Comparison of ENCODE assay signal across 24 cellular contexts in genomic region chr11:108137212-108137611, GRCh38. TPM values are rescaled to one million over a fixed set of nuclear protein-coding genes. Genes with fewer than 3 reads are reported as not detected.
A peak's percentile ranks its signal among the peaks of the same experiment; 100 is the strongest.
DNase-seq lines count a peak whose midpoint lies in the region; ATAC-seq and TF ChIP-seq lines count a peak whose summit lies in the region.
"Had no signal": no experiment of that assay in that cellular context is flagged by ENCODE, and none has a peak within 500 bp of the region (broad histone marks: within the 10 kb centered on the region; RNA-seq: fewer than 3 reads in every experiment).

No MANE protein-coding gene starts in this region.

- peaks cover 43% of the 10 kb centered on the region for H3K36me3 Mint-ChIP-seq in activated CD8-positive, alpha-beta memory T cell treated with anti-CD3 and anti-CD28 coated beads, Interleukin-2, amount 10 ng/mL, durations not matched to agents 7 days and 5 days
- peaks cover 54% of the 10 kb centered on the region for H3K36me3 Mint-ChIP-seq in activated T-helper 17 cell treated with anti-CD3 and anti-CD28 coated beads, Interleukin-2, amount 50 U/mL, for 72 hours (ENCODE audit: low read depth)

- no peak overlapping the region for H3K4me2 ChIP-seq in HCT116 (ENCODE audit: low read length)

- no peak overlapping the region for H3K27ac ChIP-seq in HCT116 (ENCODE audit: low read depth, low read length)
- H3K27ac ChIP-seq in gastrocnemius medialis, result peak overlapping the region in 3 of 4 donors; percentile 33 to 70 (median 67)
- H3K27ac ChIP-seq in colonic mucosa, result no peak overlapping the region
- H3K27ac ChIP-seq in SJCRH30, result no peak overlapping the region
- H3K27ac ChIP-seq: HL-60 had no signal

- TSS peak; percentile 22 for BruUV-seq in HCT116 (replicated peaks; lab: Mats Ljungman, UMichigan)

- no peaks in the 10 kb centered on the region for H3K9me3 ChIP-seq in HCT116 (ENCODE audit: control insufficient read depth in 1 of 2, insufficient read depth in 1 of 2, low read depth in 1 of 2, low read length in 2 of 2)
- H3K9me3 ChIP-seq in gastrocnemius medialis, result no peaks in the 10 kb centered on the region
- no peaks in the 10 kb centered on the region for H3K9me3 ChIP-seq in colonic mucosa
- H3K9me3 ChIP-seq in SJCRH30 (replicated peaks), result no peaks in the 10 kb centered on the region
- H3K9me3 ChIP-seq: BE2C had no signal

- TF ChIP-seq CTCF in HCT116 (IDR thresholded peaks at IDR 0.05 in 2 of 3, conservative IDR thresholded peaks at IDR 0.05 in 1 of 3; ENCODE audit: borderline replicate concordance in 1 of 3, insufficient read depth in 1 of 3, low read depth in 2 of 3, low read length in 2 of 3) (no peak), gastrocnemius medialis (IDR thresholded peaks at IDR 0.05 in 4 of 5, conservative IDR thresholded peaks at IDR 0.05 in 1 of 5) (no peak), colonic mucosa (IDR thresholded peaks at IDR 0.05) (no peak)

- TF ChIP-seq RAD21 in HCT116 (IDR thresholded peaks at IDR 0.05; ENCODE audit: low read depth), result no peak

- H2AFZ ChIP-seq in HCT116 (ENCODE audit: low read depth, low read length, poor library complexity, severe bottlenecking), result no peak overlapping the region

- peaks cover 25 to 29% of the 10 kb centered on the region in 2 experiments for H3K36me3 ChIP-seq in HCT116 (ENCODE audit: control insufficient read depth in 1 of 2, insufficient read depth in 2 of 2, low read length in 2 of 2)
- peaks cover 8 to 59% of the 10 kb centered on the region in 2 donors for H3K36me3 ChIP-seq in gastrocnemius medialis
- peaks cover 3% of the 10 kb centered on the region for H3K36me3 ChIP-seq in colonic mucosa
- 0 out of 2 replicates have a peak, but pooled peaks cover 2% of the 10 kb centered on the region for H3K36me3 ChIP-seq in SJCRH30

- POLR2A ChIA-PET in HCT116 (lab: Charles Lee), result no interaction called here

- RAD21 ChIA-PET in HCT116 (lab: Charles Lee; ENCODE audit: low non-redundant PET in 1 of 2, low total read pairs in 2 of 2, uncharacterized antibody in 2 of 2, unreplicated experiment in 2 of 2), result no interaction called here

- no peak overlapping the region for H3K4me3 ChIP-seq in HCT116 (replicated peaks in 1 of 2; ENCODE audit: low read depth in 1 of 2, low read length in 2 of 2)
- no peak overlapping the region for H3K4me3 ChIP-seq in gastrocnemius medialis
- H3K4me3 ChIP-seq in colonic mucosa, result no peak overlapping the region
- H3K4me3 ChIP-seq in SJCRH30, result no peak overlapping the region

- H3K27me3 ChIP-seq in HCT116 (ENCODE audit: insufficient read depth, low read length), result no peaks in the 10 kb centered on the region
- H3K27me3 ChIP-seq in gastrocnemius medialis, result no peaks in the 10 kb centered on the region
- H3K27me3 ChIP-seq in colonic mucosa, result no peaks in the 10 kb centered on the region
- no peaks in the 10 kb centered on the region for H3K27me3 ChIP-seq in SJCRH30
- H3K27me3 ChIP-seq: BE2C had no signal

- no peaks in the 10 kb centered on the region for H3K27me3 Mint-ChIP-seq in activated CD8-positive, alpha-beta memory T cell treated with anti-CD3 and anti-CD28 coated beads, Interleukin-2, amount 10 ng/mL, durations not matched to agents 7 days and 5 days
- no peaks in the 10 kb centered on the region for H3K27me3 Mint-ChIP-seq in activated T-helper 17 cell treated with anti-CD3 and anti-CD28 coated beads, Interleukin-2, amount 50 U/mL, for 72 hours

- no peak overlapping the region for H3K4me3 Mint-ChIP-seq in activated CD8-positive, alpha-beta memory T cell treated with anti-CD3 and anti-CD28 coated beads, Interleukin-2, amount 10 ng/mL, durations not matched to agents 7 days and 5 days
- H3K4me3 Mint-ChIP-seq in activated T-helper 17 cell treated with anti-CD3 and anti-CD28 coated beads, Interleukin-2, amount 50 U/mL, for 72 hours, result peak overlapping the region; percentile 3

- intact Hi-C loops in HCT116 (cut with micrococcal nuclease) (no loop called here), gastrocnemius medialis (cut with DNase I; ENCODE audit: low total_unique reads) (no loop called here), colonic mucosa (cut with DNase I) (no loop called here)

- no peaks in the 10 kb centered on the region for H3K4me1 ChIP-seq in HCT116 (ENCODE audit: control insufficient read depth in 1 of 2, insufficient read depth in 2 of 2, low read length in 2 of 2)
- peaks cover 16 to 17% of the 10 kb centered on the region in 2 donors for H3K4me1 ChIP-seq in gastrocnemius medialis
- H3K4me1 ChIP-seq in colonic mucosa, result no peaks in the 10 kb centered on the region
- H3K4me1 ChIP-seq in SJCRH30, result no peaks in the 10 kb centered on the region

- H3K9ac ChIP-seq in HCT116 (ENCODE audit: low read length) (no peak overlapping the region), colonic mucosa (ENCODE audit: low read depth in 2 of 2, low read length in 2 of 2) (no peak overlapping the region)

- H3K27ac Mint-ChIP-seq in activated CD8-positive, alpha-beta memory T cell treated with anti-CD3 and anti-CD28 coated beads, Interleukin-2, amount 10 ng/mL, durations not matched to agents 7 days and 5 days, result peak overlapping the region; percentile 22
- H3K27ac Mint-ChIP-seq in activated T-helper 17 cell treated with anti-CD3 and anti-CD28 coated beads, Interleukin-2, amount 50 U/mL, for 72 hours, result peak overlapping the region; percentile 45

- no peaks in the 10 kb centered on the region for H4K20me1 ChIP-seq in HCT116 (ENCODE audit: insufficient read depth)

- CTCF ChIA-PET in activated CD8-positive, alpha-beta memory T cell treated with anti-CD3 and anti-CD28 coated beads, Interleukin-2, amount 10 ng/mL, durations not matched to agents 7 days and 5 days (lab: Charles Lee), result interaction anchor here (1.5 kb wide), 1 partner anchor 18 kb away, joined by 4 read pairs; no protein-coding TSS in a partner anchor
- CTCF ChIA-PET in HCT116 (lab: Charles Lee), result no interaction called here

- H3K4me1 Mint-ChIP-seq in activated CD8-positive, alpha-beta memory T cell treated with anti-CD3 and anti-CD28 coated beads, Interleukin-2, amount 10 ng/mL, durations not matched to agents 7 days and 5 days, result peaks cover 18% of the 10 kb centered on the region
- H3K4me1 Mint-ChIP-seq in activated T-helper 17 cell treated with anti-CD3 and anti-CD28 coated beads, Interleukin-2, amount 50 U/mL, for 72 hours, result peaks cover 19% of the 10 kb centered on the region

- H3K9me2 ChIP-seq in HCT116 (ENCODE audit: insufficient read depth), result no peaks in the 10 kb centered on the region

- H3K9me3 Mint-ChIP-seq in activated CD8-positive, alpha-beta memory T cell treated with anti-CD3 and anti-CD28 coated beads, Interleukin-2, amount 10 ng/mL, durations not matched to agents 7 days and 5 days (ENCODE audit: low read depth), result no peaks in the 10 kb centered on the region
- H3K9me3 Mint-ChIP-seq in activated T-helper 17 cell treated with anti-CD3 and anti-CD28 coated beads, Interleukin-2, amount 50 U/mL, for 72 hours, result no peaks in the 10 kb centered on the region

- ATAC-seq in activated CD8-positive, alpha-beta memory T cell treated with anti-CD3 and anti-CD28 coated beads, Interleukin-2, amount 10 ng/mL, durations not matched to agents 7 days and 5 days, result peak; percentile 40
- no peak for ATAC-seq in HCT116
- ATAC-seq in activated T-helper 17 cell treated with anti-CD3 and anti-CD28 coated beads, Interleukin-2, amount 50 U/mL, for 72 hours (replicated peaks), result peak; percentile 71
- no peak for ATAC-seq in gastrocnemius medialis
- no peak for ATAC-seq in HG03520 (IDR thresholded peaks at IDR 0.05; ENCODE audit: unreplicated experiment)
- ATAC-seq: HepG2, Right ventricle myocardium inferior had no signal

- DNase-seq in activated CD8-positive, alpha-beta memory T cell treated with anti-CD3 and anti-CD28 coated beads, Interleukin-2, amount 10 ng/mL, durations not matched to agents 7 days and 5 days, result no peak
- no peak for DNase-seq in activated CD8-positive, alpha-beta memory T cell treated with anti-CD3 and anti-CD28 coated beads for 24 hours
- DNase-seq in HCT116 (ENCODE audit: low read depth, low spot score) (no peak), gastrocnemius medialis (no peak), colonic mucosa (no peak), SJCRH30 (no peak)
- DNase-seq: activated CD4-positive, alpha-beta T cell treated with anti-CD3 and anti-CD28 coated beads, Interleukin-2, amount 50 U/mL, for 48 hours; BE2C; dermis blood vessel endothelial cell; glutamatergic neuron; H7; kidney glomerular epithelial cell; NCI-H1105; NCI-H2029; NCI-H2227 treated with DMSO at 0.1 percent for 48 hours; NCI-H774; occipital lobe; stimulated activated CD4-positive, alpha-beta T cell treated with anti-CD3 and anti-CD28 coated beads, Interleukin-2, amount 100 ng/mL, for 48 hours; trophoblast cell had no signal

- H3K79me2 ChIP-seq in HCT116 (ENCODE audit: insufficient read depth, low read length), result peaks cover 2% of the 10 kb centered on the region; the same call in 1 of the 2 replicates

- in situ Hi-C loops in gastrocnemius medialis (cut with MboI; ENCODE audit: low sequenced_read_pairs in 4 of 4), result no loop called here

- TF ChIP-seq POLR2A in HCT116 (IDR thresholded peaks at IDR 0.05; ENCODE audit: borderline replicate concordance, extremely low read depth, insufficient read depth, insufficient read length) (no peak), gastrocnemius medialis (IDR thresholded peaks at IDR 0.05) (no peak)

TF ChIP-seq in HCT116, 20 proteins besides CTCF, POLR2A, EP300 and RAD21 (continues in another document):
- TF ChIP-seq SRF (IDR thresholded peaks at IDR 0.05; ENCODE audit: low read depth) (no peak), ELF1 (IDR thresholded peaks at IDR 0.05; ENCODE audit: borderline replicate concordance, low read depth) (no peak)

RNA-seq across cellular contexts. Expression of gene ACAT1, which starts 15.8 kb away (rescaled TPM):
- total RNA-seq in activated CD8-positive, alpha-beta memory T cell treated with anti-CD3 and anti-CD28 coated beads, Interleukin-2, amount 10 ng/mL, durations not matched to agents 7 days and 5 days, result 10 to 100 TPM; 75.5 to 77.2 TPM
- total RNA-seq in HCT116 (2021; ENCODE audit: unreplicated experiment) (83.8 TPM), gastrocnemius medialis (100 to 1,000 TPM; 288 to 950 (median 605) TPM), colonic mucosa (100 to 1,000 TPM in 1 of 2 donors, 10 to 100 TPM in 1; 51.5 to 130 TPM)
- 43.3 and 60.5 TPM in 2 replicates for polyA plus RNA-seq in HCT116 (2012)
- total RNA-seq in activated T-helper 17 cell treated with anti-CD3 and anti-CD28 coated beads, Interleukin-2, amount 50 U/mL, for 72 hours, result 100 to 1,000 TPM in 1 of 2 donors, 10 to 100 TPM in 1; 71.9 to 118 TPM
- 62.0 and 65.9 TPM in 2 replicates for total RNA-seq in SJCRH30 (2014; rRNA removed; shearing (Covaris generic))

Comparison
In these comparisons a context has a peak if more than half of its experiments do, and no peak if none do; other contexts are left out.
1. ATAC-seq: peak in activated CD8-positive, alpha-beta memory T cell treated with anti-CD3 and anti-CD28 coated beads, Interleukin-2, amount 10 ng/mL, durations not matched to agents 7 days and 5 days (single experiment) and activated T-helper 17 cell treated with anti-CD3 and anti-CD28 coated beads, Interleukin-2, amount 50 U/mL, for 72 hours (single experiment); none in HCT116 (single experiment), gastrocnemius medialis (0 of 2) and HG03520 (single experiment).
2. H3K27ac ChIP-seq: peak in gastrocnemius medialis (3 of 4); none in HCT116 (single experiment), colonic mucosa (single experiment) and SJCRH30 (single experiment).